8 cellular contexts compared by ENCODE assay signal in the genomic region with DNA sequence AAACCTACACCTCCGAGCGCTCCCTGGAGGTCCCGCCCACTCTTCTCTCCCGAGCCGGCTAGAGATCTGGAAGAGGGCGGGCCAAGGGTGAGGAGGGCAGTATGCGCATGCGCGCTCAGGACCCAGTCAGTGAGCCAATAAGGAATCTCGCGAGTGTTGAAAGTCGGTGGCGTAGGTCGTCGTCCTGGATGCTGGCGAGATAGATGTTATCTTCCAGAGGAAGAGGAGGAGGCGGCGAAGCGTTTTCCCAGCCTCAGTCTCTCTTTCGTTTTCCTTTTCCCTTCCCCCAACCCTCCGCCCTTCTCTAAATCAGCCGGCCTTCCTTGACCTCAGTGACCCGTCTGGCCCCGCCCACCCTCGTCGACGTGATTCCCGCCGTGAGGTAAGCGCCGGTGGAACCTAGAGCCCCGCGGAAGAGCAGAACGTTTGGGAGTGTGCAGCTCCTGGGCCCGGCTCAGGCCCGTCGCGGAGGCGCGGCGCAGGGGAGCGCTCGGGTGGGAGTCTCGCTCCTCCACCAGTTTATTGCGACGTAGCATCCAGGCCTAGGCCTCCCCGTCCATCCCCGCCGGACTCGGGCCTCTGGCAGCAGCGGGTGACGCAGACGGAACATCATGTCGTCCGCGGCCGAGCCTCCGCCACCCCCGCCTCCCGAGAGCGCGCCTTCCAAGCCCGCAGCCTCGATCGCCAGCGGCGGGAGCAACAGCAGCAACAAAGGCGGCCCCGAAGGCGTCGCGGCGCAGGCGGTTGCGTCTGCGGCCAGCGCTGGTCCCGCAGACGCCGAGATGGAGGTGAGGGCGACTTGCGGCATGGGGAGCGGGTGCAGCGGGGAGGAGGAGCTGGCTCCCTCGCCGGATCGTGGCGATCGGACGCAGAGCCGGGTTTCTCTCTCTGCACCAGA. TPM values are rescaled to one million over a fixed set of nuclear protein-coding genes. Genes with fewer than 3 reads are reported as not detected.
DNase-seq lines count a peak whose midpoint lies in the region; ATAC-seq and TF ChIP-seq lines count a peak whose summit lies in the region.

A gene with protein sequence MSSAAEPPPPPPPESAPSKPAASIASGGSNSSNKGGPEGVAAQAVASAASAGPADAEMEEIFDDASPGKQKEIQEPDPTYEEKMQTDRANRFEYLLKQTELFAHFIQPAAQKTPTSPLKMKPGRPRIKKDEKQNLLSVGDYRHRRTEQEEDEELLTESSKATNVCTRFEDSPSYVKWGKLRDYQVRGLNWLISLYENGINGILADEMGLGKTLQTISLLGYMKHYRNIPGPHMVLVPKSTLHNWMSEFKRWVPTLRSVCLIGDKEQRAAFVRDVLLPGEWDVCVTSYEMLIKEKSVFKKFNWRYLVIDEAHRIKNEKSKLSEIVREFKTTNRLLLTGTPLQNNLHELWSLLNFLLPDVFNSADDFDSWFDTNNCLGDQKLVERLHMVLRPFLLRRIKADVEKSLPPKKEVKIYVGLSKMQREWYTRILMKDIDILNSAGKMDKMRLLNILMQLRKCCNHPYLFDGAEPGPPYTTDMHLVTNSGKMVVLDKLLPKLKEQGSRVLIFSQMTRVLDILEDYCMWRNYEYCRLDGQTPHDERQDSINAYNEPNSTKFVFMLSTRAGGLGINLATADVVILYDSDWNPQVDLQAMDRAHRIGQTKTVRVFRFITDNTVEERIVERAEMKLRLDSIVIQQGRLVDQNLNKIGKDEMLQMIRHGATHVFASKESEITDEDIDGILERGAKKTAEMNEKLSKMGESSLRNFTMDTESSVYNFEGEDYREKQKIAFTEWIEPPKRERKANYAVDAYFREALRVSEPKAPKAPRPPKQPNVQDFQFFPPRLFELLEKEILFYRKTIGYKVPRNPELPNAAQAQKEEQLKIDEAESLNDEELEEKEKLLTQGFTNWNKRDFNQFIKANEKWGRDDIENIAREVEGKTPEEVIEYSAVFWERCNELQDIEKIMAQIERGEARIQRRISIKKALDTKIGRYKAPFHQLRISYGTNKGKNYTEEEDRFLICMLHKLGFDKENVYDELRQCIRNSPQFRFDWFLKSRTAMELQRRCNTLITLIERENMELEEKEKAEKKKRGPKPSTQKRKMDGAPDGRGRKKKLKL (plus strand): TSS at position 389 of the 898 bp plus-strand sequence. CDS start 223 bp downstream, at position 612.

- no peaks in the 10 kb centered on the region for H3K9me3 ChIP-seq in Panc1 (ENCODE audit: control insufficient read depth, insufficient read depth, low read depth, low read length)
- no peaks in the 10 kb centered on the region for H3K9me3 ChIP-seq in esophagus (ENCODE audit: control insufficient read depth in 2 of 2, insufficient read depth in 1 of 2, low read depth in 1 of 2, low read length in 1 of 2)
- no peaks in the 10 kb centered on the region for H3K9me3 ChIP-seq in mucosa of stomach (ENCODE audit: control insufficient read depth, low read length)

- H3K27me3 Mint-ChIP-seq in activated T-cell treated with anti-CD3 and anti-CD28 coated beads, Interleukin-2, amount 50 U/mL, for 4 hours (ENCODE audit: low read depth): peaks cover 2% of the 10 kb centered on the region

- peak within 1 kb of the TSS; percentile 75 for H3K9ac ChIP-seq in mucosa of stomach (ENCODE audit: low read length)

- ATAC-seq in GM21723 (IDR thresholded peaks at IDR 0.05; ENCODE audit: unreplicated experiment) (peak; percentile 90), Panc1 (peak; percentile 95)
- ATAC-seq in activated T-cell treated with anti-CD3 and anti-CD28 coated beads, Interleukin-2, amount 50 U/mL, for 4 hours: peak; percentile 85 to 87

- H3K9me3 Mint-ChIP-seq in activated T-cell treated with anti-CD3 and anti-CD28 coated beads, Interleukin-2, amount 50 U/mL, for 4 hours: no peaks in the 10 kb centered on the region

- no TSS peak for BruUV-seq in Panc1 (replicated peaks; lab: Mats Ljungman, UMichigan)

- POLR2A ChIA-PET in Panc1 (lab: Charles Lee): interaction anchor here (0.7 kb wide), 1 partner anchor 663 kb away, joined by 9 read pairs; no protein-coding TSS in a partner anchor

- peak within 1 kb of the TSS; percentile 80 for H3K27ac ChIP-seq in Panc1 (ENCODE audit: low read length)
- peak within 1 kb of the TSS; percentile 96 to 99 for H3K27ac ChIP-seq in esophagus (ENCODE audit: low read depth in 2 of 2, low read length in 1 of 2)

- WGBS in esophagus, 2 donors: 0% methylated on average over 85 to 91 of the region's 91 CpGs

- CTCF ChIA-PET in Panc1 (lab: Charles Lee): no interaction called here

- H3K4me1 Mint-ChIP-seq in activated T-cell treated with anti-CD3 and anti-CD28 coated beads, Interleukin-2, amount 50 U/mL, for 4 hours (ENCODE audit: low read depth): peaks cover 36% of the 10 kb centered on the region

- peak within 1 kb of the TSS; percentile 99 for H3K4me3 Mint-ChIP-seq in activated T-cell treated with anti-CD3 and anti-CD28 coated beads, Interleukin-2, amount 50 U/mL, for 4 hours

- peaks cover 13% of the 10 kb centered on the region for H3K36me3 Mint-ChIP-seq in activated T-cell treated with anti-CD3 and anti-CD28 coated beads, Interleukin-2, amount 50 U/mL, for 4 hours (ENCODE audit: insufficient read depth)

- intact Hi-C loops in Panc1 (cut with micrococcal nuclease; ENCODE audit: unreplicated experiment): no loop called here

- in situ Hi-C loops in Panc1 (cut with HindIII; ENCODE audit: low pct_unique_long_range_greater_than_20kb, low sequenced_read_pairs): no loop called here

- H3K27me3 ChIP-seq in Panc1 (ENCODE audit: control insufficient read depth, insufficient read depth, low read length) (no peaks in the 10 kb centered on the region), esophagus (ENCODE audit: control insufficient read depth in 1 of 2, insufficient read depth in 2 of 2, low read length in 2 of 2) (no peaks in the 10 kb centered on the region), mucosa of stomach (ENCODE audit: control insufficient read depth, insufficient read depth, low read length) (no peaks in the 10 kb centered on the region)

- peaks cover 16% of the 10 kb centered on the region for H3K4me1 ChIP-seq in Panc1 (ENCODE audit: control insufficient read depth, insufficient read depth, low read length)
- no peaks in the 10 kb centered on the region for H3K4me1 ChIP-seq in esophagus (ENCODE audit: control insufficient read depth in 2 of 2, insufficient read depth in 2 of 2, low read length in 1 of 2)
- no peaks in the 10 kb centered on the region for H3K4me1 ChIP-seq in mucosa of stomach (ENCODE audit: control insufficient read depth, insufficient read depth, low read length)

- DNase-seq in DMS53 (lab: John Stamatoyannopoulos, UW) (peak; percentile 97), KG1 (lab: John Stamatoyannopoulos, UW) (peak; percentile 98), Panc1 (ENCODE audit: low read depth, low spot score) (peak; percentile 94)
- DNase-seq in activated T-cell treated with anti-CD3 and anti-CD28 coated beads, Interleukin-2, amount 50 U/mL, for 4 hours: peak; percentile 92
- DNase-seq in stimulated activated CD8-positive, alpha-beta memory T cell treated with anti-CD3 and anti-CD28 coated beads, Interleukin-7, amount 100 ng/mL, for 1 hour (ENCODE audit: low read depth in 2 of 2): peak; percentile 84 to 86

- peaks cover 20% of the 10 kb centered on the region for H3K36me3 ChIP-seq in Panc1 (ENCODE audit: control insufficient read depth, insufficient read depth, low read length)
- no peaks in the 10 kb centered on the region for H3K36me3 ChIP-seq in esophagus (ENCODE audit: control insufficient read depth in 2 of 2, insufficient read depth in 2 of 2, low read length in 1 of 2)
- no peaks in the 10 kb centered on the region for H3K36me3 ChIP-seq in mucosa of stomach (ENCODE audit: control insufficient read depth, insufficient read depth, low read length)

- TF ChIP-seq CTCF in Panc1 (IDR thresholded peaks at IDR 0.05): no peak

- peak within 1 kb of the TSS; percentile 91 to 93 for H3K4me3 ChIP-seq in Panc1 (ENCODE audit: low read depth in 2 of 2, low read length in 2 of 2)
- H3K4me3 ChIP-seq in esophagus (ENCODE audit: low read depth in 1 of 2, low read length in 2 of 2): peak within 1 kb of the TSS; percentile 85 to 94
- H3K4me3 ChIP-seq in mucosa of stomach (ENCODE audit: low read length): peak within 1 kb of the TSS; percentile 75

RNA-seq across cellular contexts. Expression of the gene that starts here (rescaled TPM):
- 29.9 TPM for total RNA-seq in Panc1 (2021; ENCODE audit: unreplicated experiment)
- polyA plus RNA-seq in Panc1 (2012; ENCODE audit: insufficient read length): 21.8 TPM
- 10 to 100 TPM; 59.2 to 66.5 (median 64.4) TPM for total RNA-seq in activated T-cell treated with anti-CD3 and anti-CD28 coated beads, Interleukin-2, amount 50 U/mL, for 4 hours
- polyA plus RNA-seq in esophagus: 10 to 100 TPM in 1 of 2 donors, 1 to 10 TPM in 1; 5.7 to 11.1 TPM

Comparison
In these comparisons a context has a peak if more than half of its experiments do, and no peak if none do; other contexts are left out.
1. Peak in every context shown above with its lines: DNase-seq, ATAC-seq, H3K4me3 ChIP-seq and H3K27ac ChIP-seq.